Comparison of ENCODE assay signal across 20 cellular contexts in the genomic region with DNA sequence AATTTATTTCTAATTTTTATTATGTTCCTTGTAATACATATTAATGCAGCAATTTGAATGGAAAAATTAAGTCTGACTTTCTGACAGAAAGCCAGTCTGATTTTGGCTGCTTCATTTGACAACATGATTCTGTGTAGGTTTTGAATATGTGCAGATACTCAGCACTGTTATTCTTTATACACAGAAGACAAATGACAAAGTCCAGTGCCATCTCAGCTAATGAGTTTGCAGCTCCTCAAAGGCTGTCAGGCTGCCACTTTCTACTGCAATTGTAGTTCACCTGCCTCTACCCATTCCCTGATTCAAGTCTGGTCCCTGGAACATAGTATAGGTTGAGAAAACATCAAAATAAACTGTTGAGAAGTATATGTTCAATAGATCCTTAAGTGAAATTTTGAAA. TPM values are rescaled to one million over a fixed set of nuclear protein-coding genes. Genes with fewer than 3 reads are reported as not detected.
DNase-seq lines count a peak whose midpoint lies in the region; ATAC-seq, FAIRE-seq and TF ChIP-seq lines count a peak whose summit lies in the region.
"Had no signal": no experiment of that assay in that cellular context is flagged by ENCODE, and none has a peak within 500 bp of the region (broad histone marks: within the 10 kb centered on the region; RNA-seq: fewer than 3 reads in every experiment).

No MANE protein-coding gene starts in this region.

- DNase-seq in HepG2 (ENCODE audit: low spot score) (no peak), right lobe of liver (no peak), NCI-H526 treated with DMSO at 0.1 percent for 48 hours (lab: John Stamatoyannopoulos, UW) (peak; percentile 56), GM12878 (ENCODE audit: low read depth, low spot score) (no peak), hippocampal formation (lab: John Stamatoyannopoulos, UW) (no peak)
- no peak for DNase-seq in activated T-helper 1 cell treated with anti-CD3 and anti-CD28 coated beads, Interleukin-12 subunit alpha, Interleukin-12 subunit beta, Interleukin-2, Interleukin-4 antibody, amounts not matched to agents 30 ng/mL and 10 ng/mL and 1 ng/mL, durations not matched to agents 14 hours and 24 hours and 36 hours (ENCODE audit: low spot score)
- DNase-seq in activated T-cell treated with anti-CD3 and anti-CD28 coated beads, Interleukin-2, amount 50 U/mL, for 1 hour: no peak
- DNase-seq: Caco-2; CD4-positive, CD25-positive, alpha-beta regulatory T cell; DMS153; MG63; NCI-H1105 treated with DMSO at 0.1 percent for 48 hours; NCI-H446 treated with DMSO at 0.1 percent for 48 hours; NCI-H774; Peyer's patch had no signal

- H3K27me3 Mint-ChIP-seq in activated T-helper 1 cell treated with anti-CD3 and anti-CD28 coated beads, Interleukin-12 subunit alpha, Interleukin-12 subunit beta, Interleukin-2, Interleukin-4 antibody, amounts not matched to agents 30 ng/mL and 10 ng/mL and 1 ng/mL, durations not matched to agents 14 hours and 24 hours and 36 hours (ENCODE audit: insufficient read depth): peaks cover 1% of the 10 kb centered on the region

- FAIRE-seq in HepG2 (lab: Jason Lieb, UNC) (peak; percentile 47), GM12878 (lab: Jason Lieb, UNC) (no peak)

- TF ChIP-seq EP300 in HepG2 (IDR thresholded peaks at IDR 0.05; ENCODE audit: low read depth in 2 of 2, low read length in 2 of 2) (no peak), HepG2 (CRISPR knock-in tag; IDR thresholded peaks at IDR 0.05; ENCODE audit: borderline replicate concordance) (no peak), GM12878 (IDR thresholded peaks at IDR 0.05; ENCODE audit: borderline replicate concordance in 1 of 2, control insufficient read depth in 1 of 2, low read depth in 2 of 2, low read length in 2 of 2) (no peak)

- H3K27ac ChIP-seq in HepG2 (ENCODE audit: extremely low read length, insufficient read depth, low read length) (no peak overlapping the region), right lobe of liver (no peak overlapping the region), GM12878 (ENCODE audit: control insufficient read depth, insufficient read depth) (no peak overlapping the region)
- H3K27ac ChIP-seq: KMS-11, Peyer's patch had no signal

- H4K20me1 ChIP-seq in HepG2 (ENCODE audit: insufficient read depth, low read length) (no peaks in the 10 kb centered on the region), GM12878 (ENCODE audit: control insufficient read depth, insufficient read depth) (no peaks in the 10 kb centered on the region)

- ATAC-seq in HepG2: no peak
- ATAC-seq in right lobe of liver: no peak
- no peak for ATAC-seq in GM12878
- ATAC-seq in HG03439 (IDR thresholded peaks at IDR 0.05; ENCODE audit: unreplicated experiment): no peak
- ATAC-seq: GM23338, Right ventricle myocardium inferior had no signal

- H3K27me3 ChIP-seq in HepG2 (ENCODE audit: control insufficient read depth in 1 of 2, insufficient read depth in 2 of 2, low read length in 2 of 2) (no peaks in the 10 kb centered on the region; a peak in 1 of 5 replicates), right lobe of liver (no peaks in the 10 kb centered on the region), GM12878 (replicated peaks in 1 of 2; ENCODE audit: control insufficient read depth in 2 of 2, insufficient read depth in 2 of 2, low read length in 1 of 2) (no peaks in the 10 kb centered on the region)
- H3K27me3 ChIP-seq: MG63, Peyer's patch had no signal

- H3K27ac Mint-ChIP-seq in activated T-helper 1 cell treated with anti-CD3 and anti-CD28 coated beads, Interleukin-12 subunit alpha, Interleukin-12 subunit beta, Interleukin-2, Interleukin-4 antibody, amounts not matched to agents 30 ng/mL and 10 ng/mL and 1 ng/mL, durations not matched to agents 14 hours and 24 hours and 36 hours: no peak overlapping the region
- H3K27ac Mint-ChIP-seq: CD4-positive, CD25-positive, alpha-beta regulatory T cell; GM23338; T-helper 1 cell treated with Interleukin-12 subunit alpha and Interleukin-12 subunit beta and Interleukin-4 antibody, amounts not matched to agents 30 μg/mL and 1 μg/mL, for 36 hours had no signal

- H3K4me2 ChIP-seq in HepG2 (ENCODE audit: low read depth, low read length) (no peak overlapping the region), GM12878 (ENCODE audit: control insufficient read depth, insufficient read depth) (no peak overlapping the region)
- H3K4me2 ChIP-seq: GM23338 had no signal

- BruUV-seq in HepG2 (replicated peaks; lab: Mats Ljungman, UMichigan) (no TSS peak), GM12878 (replicated peaks; lab: Mats Ljungman, UMichigan) (no TSS peak)

- CTCF ChIA-PET in HepG2 (lab: Yijun Ruan, JAX; ENCODE audit: low intra/inter-chr PET ratio, low total read pairs) (no interaction called here), GM12878 (lab: Yijun Ruan, JAX) (interaction anchor here (0.8 to 1.2 kb wide), 4 partner anchors 15 to 83 kb away, joined by 3 read pairs; no protein-coding TSS in a partner anchor)

- TF ChIP-seq CTCF in HepG2 (CRISPR knock-in tag; IDR thresholded peaks at IDR 0.05) (no peak), right lobe of liver (IDR thresholded peaks at IDR 0.05) (no peak), GM12878 (IDR thresholded peaks at IDR 0.05 in 2 of 3, conservative IDR thresholded peaks at IDR 0.05 in 1 of 3; ENCODE audit: control insufficient read depth in 2 of 3, extremely low read depth in 1 of 3, insufficient read depth in 1 of 3, low read depth in 3 of 3, low read length in 3 of 3) (no peak)

- no peak overlapping the region for H2AFZ ChIP-seq in HepG2 (ENCODE audit: low read length)
- peak overlapping the region; percentile 31; the same call in 1 of the 2 replicates for H2AFZ ChIP-seq in GM12878 (ENCODE audit: control insufficient read depth, low read depth, low read length)
- H2AFZ ChIP-seq: GM23338 had no signal

- H3K4me1 ChIP-seq in HepG2 (ENCODE audit: insufficient read depth, low read length) (peaks cover 33% of the 10 kb centered on the region), right lobe of liver (peaks cover 0 to 14% (median 0%) of the 10 kb centered on the region in 4 donors), GM12878 (ENCODE audit: control insufficient read depth, insufficient read depth, low read length) (peaks cover 5% of the 10 kb centered on the region; the same call in 1 of the 2 replicates)

- SMC1A ChIA-PET in GM12878 (lab: Charles Lee; ENCODE audit: uncharacterized antibody, unreplicated experiment): interaction anchor here (0.7 to 3.8 kb wide), 11 partner anchors 8 to 32 kb away, joined by 3 to 27 read pairs (median 4); a partner anchor contains a TSS

- in situ Hi-C loops in HepG2 (cut with HindIII; ENCODE audit: extremely low pct_ligation_motif_present, low pct_unique_long_range_greater_than_20kb): no loop called here
- in situ Hi-C loops in GM12878 (cut with MboI): no loop called here

- TF ChIP-seq RAD21 in HepG2 (CRISPR knock-in tag; IDR thresholded peaks at IDR 0.05) (no peak), GM12878 (IDR thresholded peaks at IDR 0.05; ENCODE audit: insufficient read depth, low read depth, low read length) (no peak)

- no peaks in the 10 kb centered on the region for H3K9me3 ChIP-seq in HepG2 (ENCODE audit: low read length)
- H3K9me3 ChIP-seq in right lobe of liver: no peaks in the 10 kb centered on the region
- no peaks in the 10 kb centered on the region for H3K9me3 ChIP-seq in GM12878 (replicated peaks; ENCODE audit: control insufficient read depth, insufficient read depth, low read length)
- H3K9me3 ChIP-seq: Caco-2, MG63, Peyer's patch had no signal

- peaks cover 22% of the 10 kb centered on the region for H3K4me1 Mint-ChIP-seq in activated T-helper 1 cell treated with anti-CD3 and anti-CD28 coated beads, Interleukin-12 subunit alpha, Interleukin-12 subunit beta, Interleukin-2, Interleukin-4 antibody, amounts not matched to agents 30 ng/mL and 10 ng/mL and 1 ng/mL, durations not matched to agents 14 hours and 24 hours and 36 hours (ENCODE audit: low read depth)

- 0 out of 5 replicates have a peak, but pooled peaks cover 0 to 5% of the 10 kb centered on the region in 2 experiments for H3K36me3 ChIP-seq in HepG2 (replicated peaks in 1 of 2; ENCODE audit: control insufficient read depth in 1 of 2, insufficient read depth in 2 of 2, low read length in 2 of 2)
- H3K36me3 ChIP-seq in right lobe of liver: peaks cover 0 to 5% (median 2%) of the 10 kb centered on the region in 4 donors
- H3K36me3 ChIP-seq in GM12878 (ENCODE audit: control insufficient read depth in 2 of 2, insufficient read depth in 2 of 2, low read length in 1 of 2): no peaks in the 10 kb centered on the region

- intact Hi-C loops in HepG2 (cut with micrococcal nuclease; ENCODE audit: unreplicated experiment) (no loop called here), right lobe of liver (cut with DNase I) (no loop called here), GM12878 (cut with micrococcal nuclease; ENCODE audit: unreplicated experiment) (no loop called here)
- intact Hi-C loops in activated T-helper 1 cell treated with anti-CD3 and anti-CD28 coated beads, Interleukin-12 subunit alpha, Interleukin-12 subunit beta, Interleukin-2, Interleukin-4 antibody, amounts not matched to agents 30 ng/mL and 10 ng/mL and 1 ng/mL, durations not matched to agents 14 hours and 24 hours and 36 hours (cut with micrococcal nuclease): no loop called here

- H3K9me3 Mint-ChIP-seq in activated T-helper 1 cell treated with anti-CD3 and anti-CD28 coated beads, Interleukin-12 subunit alpha, Interleukin-12 subunit beta, Interleukin-2, Interleukin-4 antibody, amounts not matched to agents 30 ng/mL and 10 ng/mL and 1 ng/mL, durations not matched to agents 14 hours and 24 hours and 36 hours: no peaks in the 10 kb centered on the region
- H3K9me3 Mint-ChIP-seq: CD4-positive, CD25-positive, alpha-beta regulatory T cell; GM23338; T-helper 1 cell treated with Interleukin-12 subunit alpha and Interleukin-12 subunit beta and Interleukin-4 antibody, amounts not matched to agents 30 μg/mL and 1 μg/mL, for 36 hours had no signal

- H3K4me3 ChIP-seq in HepG2 (replicated peaks in 1 of 3; ENCODE audit: insufficient read depth in 1 of 3, low read depth in 2 of 3, low read length in 3 of 3): no peak overlapping the region
- H3K4me3 ChIP-seq in right lobe of liver: no peak overlapping the region
- no peak overlapping the region for H3K4me3 ChIP-seq in GM12878
- H3K4me3 ChIP-seq: GM23338, MG63, Peyer's patch had no signal

- peaks cover 7% of the 10 kb centered on the region for H3K36me3 Mint-ChIP-seq in activated T-helper 1 cell treated with anti-CD3 and anti-CD28 coated beads, Interleukin-12 subunit alpha, Interleukin-12 subunit beta, Interleukin-2, Interleukin-4 antibody, amounts not matched to agents 30 ng/mL and 10 ng/mL and 1 ng/mL, durations not matched to agents 14 hours and 24 hours and 36 hours (ENCODE audit: low read depth)

- POLR2A ChIA-PET in HepG2 (lab: Yijun Ruan, JAX) (interaction anchor here (1.2 to 1.9 kb wide), 2 partner anchors 17 to 30 kb away, joined by 3 to 9 read pairs; a partner anchor contains a TSS), GM12878 (lab: Charles Lee) (interaction anchor here (0.6 to 4.2 kb wide), 3 partner anchors 14 to 34 kb away, joined by 3 to 39 read pairs (median 3); a partner anchor contains a TSS)

- no peak overlapping the region for H3K4me3 Mint-ChIP-seq in activated T-helper 1 cell treated with anti-CD3 and anti-CD28 coated beads, Interleukin-12 subunit alpha, Interleukin-12 subunit beta, Interleukin-2, Interleukin-4 antibody, amounts not matched to agents 30 ng/mL and 10 ng/mL and 1 ng/mL, durations not matched to agents 14 hours and 24 hours and 36 hours
- H3K4me3 Mint-ChIP-seq: CD4-positive, CD25-positive, alpha-beta regulatory T cell; GM23338; T-helper 1 cell treated with Interleukin-12 subunit alpha and Interleukin-12 subunit beta and Interleukin-4 antibody, amounts not matched to agents 30 μg/mL and 1 μg/mL, for 36 hours had no signal

- RAD21 ChIA-PET in GM12878 (lab: Charles Lee; ENCODE audit: unreplicated experiment): interaction anchor here (1.2 to 4.3 kb wide), 3 partner anchors 23 to 31 kb away, joined by 3 to 24 read pairs (median 10); a partner anchor contains a TSS

- no peak overlapping the region for H3K9ac ChIP-seq in HepG2 (ENCODE audit: insufficient read depth, low read depth, low read length)
- H3K9ac ChIP-seq in GM12878 (ENCODE audit: control insufficient read depth, insufficient read depth, low read length): no peak overlapping the region
- H3K9ac ChIP-seq: KMS-11 had no signal

- TF ChIP-seq POLR2A in HepG2 (IDR thresholded peaks at IDR 0.05; ENCODE audit: insufficient read depth in 1 of 2, low read depth in 2 of 2, low read length in 2 of 2) (no peak), right lobe of liver (IDR thresholded peaks at IDR 0.05) (no peak), GM12878 (IDR thresholded peaks at IDR 0.05; ENCODE audit: low read depth, low read length) (no peak)

- peaks cover 15% of the 10 kb centered on the region for H3K79me2 ChIP-seq in HepG2 (ENCODE audit: insufficient read depth, low read length)
- H3K79me2 ChIP-seq in GM12878 (ENCODE audit: control insufficient read depth, insufficient read depth, low read length): peaks cover 27% of the 10 kb centered on the region

RNA-seq across cellular contexts. Expression of a gene that starts 2.9 kb away (rescaled TPM):
- 9.7 and 14.6 TPM in 2 replicates for total RNA-seq in HepG2 (2016; rRNA removed; fragmentation: Illumina TruSeq; extraction: Trizol)
- total RNA-seq in HepG2 (2016; cell fraction: cytosol; rRNA removed; fragmentation: Illumina TruSeq; extraction: Trizol; ENCODE audit: low read depth): 20.2 and 30.6 TPM in 2 replicates
- total RNA-seq in HepG2 (2016; cell fraction: insoluble cytoplasmic fraction; rRNA removed; fragmentation: Illumina TruSeq; extraction: Trizol): 8.1 and 12.3 TPM in 2 replicates
- total RNA-seq in HepG2 (2016; cell fraction: membrane; rRNA removed; fragmentation: Illumina TruSeq; extraction: Trizol): 22.3 and 23.9 TPM in 2 replicates
- total RNA-seq in HepG2 (2016; cell fraction: nucleus; rRNA removed; fragmentation: Illumina TruSeq; extraction: Trizol): 8.7 and 11.3 TPM in 2 replicates
- 7.9 and 8.4 TPM in 2 replicates for polyA plus RNA-seq in HepG2 (2011; rRNA removed)
- 7.1 and 9.5 TPM in 2 replicates for polyA plus RNA-seq in HepG2 (2011; cell fraction: cytosol; rRNA removed)
- polyA plus RNA-seq in HepG2 (2011; cell fraction: nucleus; rRNA removed): 7.5 and 7.6 TPM in 2 replicates
- polyA plus RNA-seq in HepG2 (2012): 9.5 and 13.4 TPM in 2 replicates
- 26.2 and 31.0 TPM in 2 replicates for polyA plus RNA-seq in HepG2 (2016; cell fraction: cytosol; fragmentation: Illumina TruSeq; extraction: Trizol; ENCODE audit: low read depth)
- polyA plus RNA-seq in HepG2 (2016; cell fraction: insoluble cytoplasmic fraction; fragmentation: Illumina TruSeq; extraction: Trizol; ENCODE audit: low read depth): 26.0 and 33.1 TPM in 2 replicates
- 16.6 and 17.8 TPM in 2 replicates for polyA plus RNA-seq in HepG2 (2016; cell fraction: membrane; fragmentation: Illumina TruSeq; extraction: Trizol; ENCODE audit: low read depth)
- 25.6 and 26.9 TPM in 2 replicates for polyA plus RNA-seq in HepG2 (2016; cell fraction: nucleus; fragmentation: Illumina TruSeq; extraction: Trizol; ENCODE audit: insufficient read depth, low read depth)
- polyA minus RNA-seq in HepG2 (2011; rRNA and poly(A)+ RNA removed; ENCODE audit: low replicate concordance): 4.3 and 13.1 TPM in 2 replicates
- 7.6 and 9.4 TPM in 2 replicates for polyA minus RNA-seq in HepG2 (2011; cell fraction: cytosol; rRNA and poly(A)+ RNA removed)
- polyA minus RNA-seq in HepG2 (2011; cell fraction: nucleus; rRNA and poly(A)+ RNA removed): 10.2 and 12.1 TPM in 2 replicates
- total RNA-seq in right lobe of liver: 10 to 100 TPM; 10.3 to 17.5 (median 11.5) TPM
- 24.6 and 27.5 TPM in 2 replicates for total RNA-seq in GM12878 (2013; cell fraction: nucleolus; rRNA removed)
- total RNA-seq in GM12878 (2014; rRNA removed): 18.1 and 18.5 TPM in 2 replicates
- 15.7 and 15.8 TPM in 2 replicates for total RNA-seq in GM12878 (2014; rRNA removed; fragmentation: Illumina TruSeq; extraction: Trizol)
- total RNA-seq in GM12878 (2021): 48.1 and 52.0 TPM in 2 replicates
- 13.3 TPM for polyA plus RNA-seq in GM12878 (2011; ENCODE audit: low read depth)
- 16.0 and 20.2 TPM in 2 replicates for polyA plus RNA-seq in GM12878 (2011; rRNA removed)
- polyA plus RNA-seq in GM12878 (2011; cell fraction: cytosol; rRNA removed): 21.0 and 31.3 TPM in 2 replicates
- polyA plus RNA-seq in GM12878 (2011; cell fraction: nucleus; rRNA removed): 36.9 and 45.2 TPM in 2 replicates
- polyA plus RNA-seq in GM12878 (2012): 20.1 and 25.3 TPM in 2 replicates
- 54.8 and 57.8 TPM in 2 replicates for polyA plus RNA-seq in GM12878 (2014; fragmentation: Illumina TruSeq; extraction: Trizol)
- polyA plus RNA-seq in GM12878 (2014; fragmentation: Nextera tagmentation; extraction: Ambion mirVana): 1 to 10 TPM; 1.1 to 2.8 TPM
- 27.3 and 27.5 TPM in 2 replicates for polyA plus RNA-seq in GM12878 (2014; rRNA removed)
- 10 to 100 TPM; 39.6 to 39.8 TPM for polyA plus RNA-seq in GM12878 (2016; fragmentation: Nextera tagmentation; extraction: Ambion mirVana)
- polyA minus RNA-seq in GM12878 (2011; rRNA and poly(A)+ RNA removed): 11.8 and 13.0 TPM in 2 replicates
- 11.5 and 14.7 TPM in 2 replicates for polyA minus RNA-seq in GM12878 (2011; cell fraction: cytosol; rRNA and poly(A)+ RNA removed)
- 15.4 and 28.5 TPM in 2 replicates for polyA minus RNA-seq in GM12878 (2011; cell fraction: nucleus; rRNA and poly(A)+ RNA removed)
- total RNA-seq in activated T-helper 1 cell treated with anti-CD3 and anti-CD28 coated beads, Interleukin-12 subunit alpha, Interleukin-12 subunit beta, Interleukin-2, Interleukin-4 antibody, amounts not matched to agents 30 ng/mL and 10 ng/mL and 1 ng/mL, durations not matched to agents 14 hours and 24 hours and 36 hours: 40.5 and 42.3 TPM in 2 replicates

RNA-seq across cellular contexts. Expression of a gene that starts 30.0 kb away (rescaled TPM):
- total RNA-seq in HepG2 (2016; rRNA removed; fragmentation: Illumina TruSeq; extraction: Trizol): 50.5 and 63.8 TPM in 2 replicates
- total RNA-seq in HepG2 (2016; cell fraction: cytosol; rRNA removed; fragmentation: Illumina TruSeq; extraction: Trizol; ENCODE audit: low read depth): 22.0 TPM in 2 replicates
- 53.4 and 65.3 TPM in 2 replicates for total RNA-seq in HepG2 (2016; cell fraction: insoluble cytoplasmic fraction; rRNA removed; fragmentation: Illumina TruSeq; extraction: Trizol)
- total RNA-seq in HepG2 (2016; cell fraction: membrane; rRNA removed; fragmentation: Illumina TruSeq; extraction: Trizol): 40.3 and 41.6 TPM in 2 replicates
- 56.7 and 60.9 TPM in 2 replicates for total RNA-seq in HepG2 (2016; cell fraction: nucleus; rRNA removed; fragmentation: Illumina TruSeq; extraction: Trizol)
- 46.7 and 60.2 TPM in 2 replicates for polyA plus RNA-seq in HepG2 (2011; rRNA removed)
- polyA plus RNA-seq in HepG2 (2011; cell fraction: cytosol; rRNA removed): 32.6 and 34.3 TPM in 2 replicates
- polyA plus RNA-seq in HepG2 (2011; cell fraction: nucleus; rRNA removed): 66.5 and 88.8 TPM in 2 replicates
- polyA plus RNA-seq in HepG2 (2012): 45.1 and 52.0 TPM in 2 replicates
- polyA plus RNA-seq in HepG2 (2016; cell fraction: cytosol; fragmentation: Illumina TruSeq; extraction: Trizol; ENCODE audit: low read depth): 26.0 and 27.5 TPM in 2 replicates
- 81.1 and 85.3 TPM in 2 replicates for polyA plus RNA-seq in HepG2 (2016; cell fraction: insoluble cytoplasmic fraction; fragmentation: Illumina TruSeq; extraction: Trizol; ENCODE audit: low read depth)
- 38.1 and 40.9 TPM in 2 replicates for polyA plus RNA-seq in HepG2 (2016; cell fraction: membrane; fragmentation: Illumina TruSeq; extraction: Trizol; ENCODE audit: low read depth)
- polyA plus RNA-seq in HepG2 (2016; cell fraction: nucleus; fragmentation: Illumina TruSeq; extraction: Trizol; ENCODE audit: insufficient read depth, low read depth): 191 TPM in 2 replicates
- 14.3 and 25.2 TPM in 2 replicates for polyA minus RNA-seq in HepG2 (2011; rRNA and poly(A)+ RNA removed; ENCODE audit: low replicate concordance)
- polyA minus RNA-seq in HepG2 (2011; cell fraction: cytosol; rRNA and poly(A)+ RNA removed): 10.4 and 12.0 TPM in 2 replicates
- 58.6 and 63.9 TPM in 2 replicates for polyA minus RNA-seq in HepG2 (2011; cell fraction: nucleus; rRNA and poly(A)+ RNA removed)
- 10 to 100 TPM; 10.6 to 24.3 (median 14.8) TPM for total RNA-seq in right lobe of liver
- 73.1 and 73.8 TPM in 2 replicates for total RNA-seq in GM12878 (2013; cell fraction: nucleolus; rRNA removed)
- 35.1 and 38.2 TPM in 2 replicates for total RNA-seq in GM12878 (2014; rRNA removed)
- total RNA-seq in GM12878 (2014; rRNA removed; fragmentation: Illumina TruSeq; extraction: Trizol): 43.5 TPM in 2 replicates
- 40.0 and 42.6 TPM in 2 replicates for total RNA-seq in GM12878 (2021)
- polyA plus RNA-seq in GM12878 (2011; ENCODE audit: low read depth): 36.7 TPM
- polyA plus RNA-seq in GM12878 (2011; rRNA removed): 43.1 and 56.7 TPM in 2 replicates
- polyA plus RNA-seq in GM12878 (2011; cell fraction: cytosol; rRNA removed): 26.0 and 30.5 TPM in 2 replicates
- 50.5 and 71.9 TPM in 2 replicates for polyA plus RNA-seq in GM12878 (2011; cell fraction: nucleus; rRNA removed)
- 43.3 and 48.8 TPM in 2 replicates for polyA plus RNA-seq in GM12878 (2012)
- polyA plus RNA-seq in GM12878 (2014; fragmentation: Illumina TruSeq; extraction: Trizol): 61.5 and 66.9 TPM in 2 replicates
- 10 to 100 TPM; 18.6 to 34.4 TPM for polyA plus RNA-seq in GM12878 (2014; fragmentation: Nextera tagmentation; extraction: Ambion mirVana)
- polyA plus RNA-seq in GM12878 (2014; rRNA removed): 47.7 and 58.6 TPM in 2 replicates
- 10 to 100 TPM; 46.4 to 51.8 TPM for polyA plus RNA-seq in GM12878 (2016; fragmentation: Nextera tagmentation; extraction: Ambion mirVana)
- polyA minus RNA-seq in GM12878 (2011; rRNA and poly(A)+ RNA removed): 12.1 and 12.2 TPM in 2 replicates
- 6.5 TPM in 2 replicates for polyA minus RNA-seq in GM12878 (2011; cell fraction: cytosol; rRNA and poly(A)+ RNA removed)
- polyA minus RNA-seq in GM12878 (2011; cell fraction: nucleus; rRNA and poly(A)+ RNA removed): 15.5 and 27.9 TPM in 2 replicates
- total RNA-seq in activated T-helper 1 cell treated with anti-CD3 and anti-CD28 coated beads, Interleukin-12 subunit alpha, Interleukin-12 subunit beta, Interleukin-2, Interleukin-4 antibody, amounts not matched to agents 30 ng/mL and 10 ng/mL and 1 ng/mL, durations not matched to agents 14 hours and 24 hours and 36 hours: 45.9 and 48.3 TPM in 2 replicates
